ENCODE assay signal across 26 cellular contexts in the genomic region with DNA sequence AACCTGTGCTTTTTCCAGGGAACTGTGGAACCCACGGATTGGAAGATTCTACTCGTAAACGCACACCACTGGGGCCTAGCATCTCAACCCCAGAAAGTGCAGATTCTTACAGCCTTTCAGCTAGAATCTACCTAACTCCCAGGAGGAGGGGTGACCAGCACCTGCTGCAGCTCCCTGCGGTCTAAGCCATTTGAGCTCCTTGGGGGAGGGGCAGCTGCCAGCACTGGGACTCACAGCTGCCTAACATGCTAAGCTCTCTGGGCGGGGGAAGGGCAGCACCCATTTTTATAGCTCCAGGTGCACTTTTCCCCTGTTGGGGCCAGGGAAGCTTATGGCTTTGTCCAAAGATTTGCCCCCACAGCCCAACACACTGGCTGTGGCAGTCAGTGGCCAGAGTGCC.
DNase-seq lines count a peak whose midpoint lies in the region; ATAC-seq and TF ChIP-seq lines count a peak whose summit lies in the region.
"Had no signal": no experiment of that assay in that cellular context is flagged by ENCODE, and none has a peak within 500 bp of the region (broad histone marks: within the 10 kb centered on the region; RNA-seq: fewer than 3 reads in every experiment).

No MANE protein-coding gene starts in this region.

- no peaks in the 10 kb centered on the region for H3K27me3 ChIP-seq in DND-41 (ENCODE audit: insufficient read depth, low read length, poor library complexity)
- no peaks in the 10 kb centered on the region for H3K27me3 ChIP-seq in ascending aorta
- no peaks in the 10 kb centered on the region for H3K27me3 ChIP-seq in effector memory CD4-positive, alpha-beta T cell (replicated peaks; ENCODE audit: control insufficient read depth, insufficient read depth, low read length, poor library complexity, severe bottlenecking)
- H3K27me3 ChIP-seq: heart left ventricle, ovary, SJSA1, suprapubic skin had no signal

- no peaks in the 10 kb centered on the region for H3K36me3 ChIP-seq in DND-41 (ENCODE audit: insufficient read depth, low read length)
- H3K36me3 ChIP-seq in ascending aorta = no peaks in the 10 kb centered on the region
- H3K36me3 ChIP-seq in effector memory CD4-positive, alpha-beta T cell (ENCODE audit: control insufficient read depth, insufficient read depth, low read length) = no peaks in the 10 kb centered on the region
- H3K36me3 ChIP-seq: heart left ventricle, ovary, SJSA1, suprapubic skin had no signal

- H2AFZ ChIP-seq in DND-41 (ENCODE audit: low read depth, low read length) = no peak overlapping the region
- H2AFZ ChIP-seq: PC-9 had no signal

- H3K9ac ChIP-seq in DND-41 (ENCODE audit: low read depth, low read length) = no peak overlapping the region

- H3K4me1 ChIP-seq in DND-41 (ENCODE audit: insufficient read depth, low read length) = peaks cover 3% of the 10 kb centered on the region; the same call in 1 of the 2 replicates
- no peaks in the 10 kb centered on the region for H3K4me1 ChIP-seq in ascending aorta
- no peaks in the 10 kb centered on the region for H3K4me1 ChIP-seq in effector memory CD4-positive, alpha-beta T cell (ENCODE audit: control insufficient read depth, insufficient read depth, low read length, poor library complexity, severe bottlenecking)
- H3K4me1 ChIP-seq: heart left ventricle, SJSA1, suprapubic skin had no signal

- no peaks in the 10 kb centered on the region for H4K20me1 ChIP-seq in DND-41 (ENCODE audit: insufficient read depth, low read length)

- H3K4me3 ChIP-seq in DND-41 (ENCODE audit: low read depth in 1 of 2, low read length in 2 of 2) (no peak overlapping the region), ascending aorta (no peak overlapping the region)
- no peak overlapping the region for H3K4me3 ChIP-seq in effector memory CD4-positive, alpha-beta T cell (ENCODE audit: insufficient read depth, low read depth, low read length, poor library complexity, severe bottlenecking)
- H3K4me3 ChIP-seq: heart left ventricle, ovary, PC-9, SJSA1, suprapubic skin had no signal

- no peaks in the 10 kb centered on the region for H3K9me3 ChIP-seq in DND-41 (ENCODE audit: insufficient read depth, low read length, severe bottlenecking)
- H3K9me3 ChIP-seq in ascending aorta = no peaks in the 10 kb centered on the region
- no peaks in the 10 kb centered on the region for H3K9me3 ChIP-seq in effector memory CD4-positive, alpha-beta T cell (ENCODE audit: control insufficient read depth, low read length)
- H3K9me3 ChIP-seq: ovary, SJSA1 had no signal

- H3K27ac ChIP-seq in DND-41 (ENCODE audit: low read length) = no peak overlapping the region
- H3K27ac ChIP-seq in ascending aorta = no peak overlapping the region
- H3K27ac ChIP-seq in effector memory CD4-positive, alpha-beta T cell (ENCODE audit: insufficient read depth, low read length, poor library complexity, severe bottlenecking) = no peak overlapping the region
- H3K27ac ChIP-seq: heart left ventricle, ovary, PC-9, SJSA1, suprapubic skin had no signal

- no peak for TF ChIP-seq CTCF in DND-41 (IDR thresholded peaks at IDR 0.05; ENCODE audit: borderline replicate concordance, extremely low read depth, low read length, poor library complexity, severe bottlenecking)
- no peak for TF ChIP-seq CTCF in ascending aorta (IDR thresholded peaks at IDR 0.05)

- ATAC-seq in DND-41 (ENCODE audit: insufficient read depth, low read depth) (peak; percentile 40; the same call in 1 of the 3 replicates), left lobe of liver (no peak)
- ATAC-seq: activated CD4-positive, alpha-beta T cell treated with anti-CD3 and anti-CD28 coated beads for 36 hours; heart left ventricle; left colon; stimulated activated naive B cell treated with anti-CD40 and anti-IgM and Interleukin-4, amounts not matched to agents 10 μg/mL and 1 μg/mL and 100 μg/mL, for 72 hours had no signal

- no peaks in the 10 kb centered on the region for H3K79me2 ChIP-seq in DND-41 (ENCODE audit: insufficient read depth, low read length)

- H3K4me2 ChIP-seq in DND-41 (ENCODE audit: insufficient read depth, low read length) = no peak overlapping the region
- H3K4me2 ChIP-seq: PC-9 had no signal

- DNase-seq in NCI-H146 (lab: John Stamatoyannopoulos, UW) (peak; percentile 13), NCI-H146 treated with DMSO at 0.1 percent for 48 hours (lab: John Stamatoyannopoulos, UW; ENCODE audit: unreplicated experiment) (no peak), DND-41 (peak; percentile 48), NCI-H82 (lab: John Stamatoyannopoulos, UW) (peak; percentile 86), left lobe of liver (ENCODE audit: low spot score) (peak; percentile 31), ascending aorta (ENCODE audit: low spot score in 2 of 2) (no peak), NCI-H345 (lab: John Stamatoyannopoulos, UW) (no peak)
- no peak for DNase-seq in effector memory CD4-positive, alpha-beta T cell
- DNase-seq: activated CD4-positive, alpha-beta T cell treated with anti-CD3 and anti-CD28 coated beads for 36 hours; AML-193; DMS79 treated with DMSO at 0.1 percent for 48 hours; erythroblast; HCEC 1CT; heart left ventricle; Karpas-422; left colon; MV-4-11; naive B cell; NCI-H2081; NK-92 treated with Interleukin-12 subunit alpha and Interleukin-12 subunit beta, amount 100 ng/mL, for 24 hours; ovary; PC-9; stimulated activated CD4-positive, alpha-beta T cell treated with anti-CD3 and anti-CD28 coated beads, Interleukin-4, amount 100 ng/mL, for 24 hours; stimulated activated naive B cell treated with anti-CD40 and anti-IgM and Interleukin-4, amounts not matched to agents 10 μg/mL and 1 μg/mL and 100 μg/mL, for 72 hours had no signal

- intact Hi-C loops in ascending aorta (cut with DNase I) = no loop called here

Comparison
In these comparisons a context has a peak if more than half of its experiments do, and no peak if none do; other contexts are left out.
1. DNase-seq: peak in NCI-H146 (single experiment), DND-41 (single experiment), NCI-H82 (single experiment) and left lobe of liver (single experiment); none in NCI-H146 treated with DMSO at 0.1 percent for 48 hours (single experiment), ascending aorta (0 of 2), effector memory CD4-positive, alpha-beta T cell (0 of 3) and NCI-H345 (single experiment).